ENCODE assay signal across 19 cellular contexts in genomic region chr1:3996846-3997705, GRCh38.
DNase-seq lines count a peak whose midpoint lies in the region; ATAC-seq, FAIRE-seq and TF ChIP-seq lines count a peak whose summit lies in the region.
"Had no signal": no experiment of that assay in that cellular context is flagged by ENCODE, and none has a peak within 500 bp of the region (broad histone marks: within the 10 kb centered on the region; RNA-seq: fewer than 3 reads in every experiment).

No MANE protein-coding gene starts in this region.

- H3K27ac ChIP-seq in spleen = no peak overlapping the region
- H3K27ac ChIP-seq: C4-2B, GM23248 had no signal

- no peak for TF ChIP-seq CTCF in bronchial epithelial cell (IDR thresholded peaks at IDR 0.05; ENCODE audit: insufficient read depth, low read length, severe bottlenecking)
- no peak for TF ChIP-seq CTCF in spleen (IDR thresholded peaks at IDR 0.05 in 8 of 11, conservative IDR thresholded peaks at IDR 0.05 in 3 of 11)

- WGBS in spleen, 5 donors = 78 to 89% (median 87%) methylated on average over 15 of the region's 15 CpGs

- DNase-seq in Daoy (ENCODE audit: low read depth) (peak; percentile 83), M059J (ENCODE audit: low read depth) (peak; percentile 8), bronchial epithelial cell (ENCODE audit: low read depth) (no peak), spleen (peak; percentile 38), DMS153 (lab: John Stamatoyannopoulos, UW) (no peak)
- DNase-seq: DMS79 treated with DMSO at 0.1 percent for 48 hours, GM23248, KBM-7, NCI-H1417, NCI-H187, NCI-H2107, NCI-H526 treated with DMSO at 0.1 percent for 48 hours, SHP77 treated with DMSO at 0.1 percent for 48 hours had no signal

- no peak for TF ChIP-seq POLR2A in spleen (IDR thresholded peaks at IDR 0.05)

- no peaks in the 10 kb centered on the region for H3K4me1 ChIP-seq in spleen
- H3K4me1 ChIP-seq: HAP-1 had no signal

- intact Hi-C loops in spleen (cut with DNase I; ENCODE audit: low total_unique reads) = no loop called here

- H3K4me3 ChIP-seq in bronchial epithelial cell (ENCODE audit: low read depth, low read length) = no peak overlapping the region
- H3K4me3 ChIP-seq in spleen = no peak overlapping the region
- H3K4me3 ChIP-seq: GM23248, HAP-1 had no signal

- H3K36me3 ChIP-seq in bronchial epithelial cell (ENCODE audit: control insufficient read depth, insufficient read depth, low read length) (no peaks in the 10 kb centered on the region), spleen (no peaks in the 10 kb centered on the region)
- H3K36me3 ChIP-seq: HAP-1 had no signal

- H3K9me3 ChIP-seq in spleen = no peaks in the 10 kb centered on the region
- H3K9me3 ChIP-seq: HAP-1 had no signal

- ATAC-seq in HG03432 (IDR thresholded peaks at IDR 0.05; ENCODE audit: unreplicated experiment) = no peak
- ATAC-seq in GM18861 (IDR thresholded peaks at IDR 0.05; ENCODE audit: unreplicated experiment) = no peak
- ATAC-seq: Panc1 had no signal

- no peaks in the 10 kb centered on the region for H3K27me3 ChIP-seq in bronchial epithelial cell (ENCODE audit: control insufficient read depth, insufficient read depth, low read length)
- peaks cover 0 to 80% (median 18%) of the 10 kb centered on the region in 7 donors for H3K27me3 ChIP-seq in spleen (replicated peaks in 1 of 7)

- peak; percentile 73 for FAIRE-seq in bronchial epithelial cell (lab: Jason Lieb, UNC)
- FAIRE-seq: G401.6 had no signal

Comparison
In these comparisons a context has a peak if more than half of its experiments do, and no peak if none do; other contexts are left out.
1. DNase-seq: peak in Daoy (single experiment), M059J (single experiment) and spleen (single experiment); none in bronchial epithelial cell (single experiment) and DMS153 (single experiment).